ENCODE assay signal across 1 cellular context in the genomic region with DNA sequence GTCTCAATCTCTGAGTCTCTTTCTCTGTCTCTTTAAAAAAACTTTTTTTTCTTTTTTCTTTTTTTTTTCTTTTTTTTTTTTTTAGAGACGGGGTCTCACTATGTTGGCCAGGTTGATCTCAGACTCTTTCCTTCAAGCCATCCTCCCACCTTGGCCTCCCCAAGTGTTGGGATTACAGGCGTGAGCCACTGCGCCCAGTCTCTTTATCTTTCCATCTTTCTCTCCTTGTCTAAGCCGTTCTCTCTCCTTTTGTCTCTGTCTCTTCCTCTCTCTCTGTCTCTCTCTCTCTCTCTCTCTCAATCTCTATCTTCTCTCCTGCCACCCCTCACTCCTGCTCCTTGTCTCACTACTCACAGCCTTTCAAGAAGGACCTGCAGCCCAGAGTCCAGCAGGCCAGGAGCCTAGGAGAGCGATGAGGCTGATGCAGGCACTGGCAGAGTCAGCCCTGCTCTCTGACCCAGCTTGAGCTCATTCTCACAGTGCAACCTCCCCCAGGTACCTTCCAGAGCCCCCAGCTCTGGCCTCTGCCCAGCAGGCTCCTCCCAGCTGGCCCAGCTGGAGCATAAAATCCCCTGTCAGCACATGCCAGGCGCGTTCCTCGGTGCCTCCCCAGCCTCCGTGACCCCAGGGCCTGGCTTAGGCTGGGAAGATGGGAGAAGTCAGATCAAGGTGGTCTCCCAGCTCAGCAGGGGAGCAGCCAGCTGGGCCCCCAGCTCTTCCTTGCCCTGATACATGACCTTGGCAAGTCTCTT.
TF ChIP-seq lines count a peak whose summit lies in the region.

A gene with protein sequence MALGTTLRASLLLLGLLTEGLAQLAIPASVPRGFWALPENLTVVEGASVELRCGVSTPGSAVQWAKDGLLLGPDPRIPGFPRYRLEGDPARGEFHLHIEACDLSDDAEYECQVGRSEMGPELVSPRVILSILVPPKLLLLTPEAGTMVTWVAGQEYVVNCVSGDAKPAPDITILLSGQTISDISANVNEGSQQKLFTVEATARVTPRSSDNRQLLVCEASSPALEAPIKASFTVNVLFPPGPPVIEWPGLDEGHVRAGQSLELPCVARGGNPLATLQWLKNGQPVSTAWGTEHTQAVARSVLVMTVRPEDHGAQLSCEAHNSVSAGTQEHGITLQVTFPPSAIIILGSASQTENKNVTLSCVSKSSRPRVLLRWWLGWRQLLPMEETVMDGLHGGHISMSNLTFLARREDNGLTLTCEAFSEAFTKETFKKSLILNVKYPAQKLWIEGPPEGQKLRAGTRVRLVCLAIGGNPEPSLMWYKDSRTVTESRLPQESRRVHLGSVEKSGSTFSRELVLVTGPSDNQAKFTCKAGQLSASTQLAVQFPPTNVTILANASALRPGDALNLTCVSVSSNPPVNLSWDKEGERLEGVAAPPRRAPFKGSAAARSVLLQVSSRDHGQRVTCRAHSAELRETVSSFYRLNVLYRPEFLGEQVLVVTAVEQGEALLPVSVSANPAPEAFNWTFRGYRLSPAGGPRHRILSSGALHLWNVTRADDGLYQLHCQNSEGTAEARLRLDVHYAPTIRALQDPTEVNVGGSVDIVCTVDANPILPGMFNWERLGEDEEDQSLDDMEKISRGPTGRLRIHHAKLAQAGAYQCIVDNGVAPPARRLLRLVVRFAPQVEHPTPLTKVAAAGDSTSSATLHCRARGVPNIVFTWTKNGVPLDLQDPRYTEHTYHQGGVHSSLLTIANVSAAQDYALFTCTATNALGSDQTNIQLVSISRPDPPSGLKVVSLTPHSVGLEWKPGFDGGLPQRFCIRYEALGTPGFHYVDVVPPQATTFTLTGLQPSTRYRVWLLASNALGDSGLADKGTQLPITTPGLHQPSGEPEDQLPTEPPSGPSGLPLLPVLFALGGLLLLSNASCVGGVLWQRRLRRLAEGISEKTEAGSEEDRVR (N-terminal part only) (minus strand): TSS at position 476 of the 752 bp plus-strand sequence. CDS start 667 bp downstream, outside the sequence.

TF ChIP-seq in HepG2, 621 proteins besides CTCF, POLR2A, EP300 and RAD21:
- 0 out of 4 replicates have a peak, but pooled peaks have one; percentile 1 to 17 for TF ChIP-seq MAFK (conservative IDR thresholded peaks at IDR 0.05 in 1 of 2, IDR thresholded peaks at IDR 0.05 in 1 of 2; ENCODE audit: low read length in 2 of 2)
- TF ChIP-seq ZNF3 (CRISPR knock-in tag; IDR thresholded peaks at IDR 0.05): no peak
